In genomic region chr5:96248152-96248551, GRCh38 we compare ENCODE assay signal across 18 cellular contexts.
A peak's percentile ranks its signal among the peaks of the same experiment; 100 is the strongest.
DNase-seq lines count a peak whose midpoint lies in the region; ATAC-seq, FAIRE-seq and TF ChIP-seq lines count a peak whose summit lies in the region.
"Had no signal": no experiment of that assay in that cellular context is flagged by ENCODE, and none has a peak within 500 bp of the region (broad histone marks: within the 10 kb centered on the region; RNA-seq: fewer than 3 reads in every experiment).

No MANE protein-coding gene starts in this region.

- H3K9ac ChIP-seq in liver (ENCODE audit: low read depth in 1 of 2, low read length in 2 of 2) (no peak overlapping the region), HepG2 (ENCODE audit: insufficient read depth, low read depth, low read length) (no peak overlapping the region)

- POLR2A ChIA-PET in HepG2 (lab: Yijun Ruan, JAX), result no interaction called here

- no peak for DNase-seq in HepG2 (ENCODE audit: low spot score)
- no peak for DNase-seq in heart right ventricle
- no peak for DNase-seq in osteoblast (ENCODE audit: insufficient read length, low spot score, missing footprints)
- DNase-seq in NCI-H2171 treated with DMSO at 0.1 percent for 48 hours (lab: John Stamatoyannopoulos, UW), result no peak
- DNase-seq in stimulated activated CD4-positive, alpha-beta T cell treated with anti-CD3 and anti-CD28 coated beads, Interleukin-12 subunit alpha, Interleukin-12 subunit beta, amount 100 ng/mL, for 4 hours, result no peak
- no peak for DNase-seq in HT-29 (ENCODE audit: low spot score)
- DNase-seq: activated effector memory CD4-positive, alpha-beta T cell treated with Interleukin-2 at 50 U/mL for 16 hours; amygdala; C1 segment of cervical spinal cord; midbrain; NCI-H2081 treated with DMSO at 0.1 percent for 48 hours; NCI-H524 treated with DMSO at 0.1 percent for 48 hours; stimulated activated CD4-positive, alpha-beta T cell treated with anti-CD3 and anti-CD28 coated beads, Interleukin-4, amount 100 ng/mL, for 1 hour had no signal

- no peaks in the 10 kb centered on the region for H3K9me3 ChIP-seq in liver (ENCODE audit: control insufficient read depth in 4 of 4, low read length in 3 of 4)
- H3K9me3 ChIP-seq in HepG2 (ENCODE audit: low read length), result no peaks in the 10 kb centered on the region
- no peaks in the 10 kb centered on the region for H3K9me3 ChIP-seq in heart right ventricle
- no peaks in the 10 kb centered on the region for H3K9me3 ChIP-seq in osteoblast (ENCODE audit: low read depth, low read length)
- H3K9me3 ChIP-seq: neutrophil, SJSA1 had no signal

- in situ Hi-C loops in HepG2 (cut with HindIII; ENCODE audit: extremely low pct_ligation_motif_present, low pct_unique_long_range_greater_than_20kb), result no loop called here

- H3K79me2 ChIP-seq in HepG2 (ENCODE audit: insufficient read depth, low read length) (no peaks in the 10 kb centered on the region), osteoblast (ENCODE audit: insufficient read depth, low read length) (no peaks in the 10 kb centered on the region)

- TF ChIP-seq POLR2A in HepG2 (IDR thresholded peaks at IDR 0.05; ENCODE audit: insufficient read depth in 1 of 2, low read depth in 2 of 2, low read length in 2 of 2), result no peak

- BruUV-seq in HepG2 (replicated peaks; lab: Mats Ljungman, UMichigan), result no TSS peak

- TF ChIP-seq RAD21 in liver (IDR thresholded peaks at IDR 0.05) (no peak), HepG2 (CRISPR knock-in tag; IDR thresholded peaks at IDR 0.05) (no peak)

- intact Hi-C loops in HepG2 (cut with micrococcal nuclease; ENCODE audit: unreplicated experiment) (loop anchor here (5.0 kb wide), 1 partner anchor 61 kb away; no protein-coding TSS in a partner anchor), heart right ventricle (cut with DNase I) (loop anchor here in 5 of 10 donors (5.0 to 10.0 kb wide), 7 partner anchors 39 to 391 kb away; partner anchors contain the start of gene ELL2 (in 2 of the 5))

- H3K36me3 ChIP-seq in liver (ENCODE audit: control insufficient read depth in 4 of 4, insufficient read depth in 3 of 4, low read depth in 1 of 4, low read length in 3 of 4) (no peaks in the 10 kb centered on the region), HepG2 (replicated peaks in 1 of 2; ENCODE audit: control insufficient read depth in 1 of 2, insufficient read depth in 2 of 2, low read length in 2 of 2) (no peaks in the 10 kb centered on the region), heart right ventricle (no peaks in the 10 kb centered on the region), osteoblast (ENCODE audit: insufficient read depth, low read length) (no peaks in the 10 kb centered on the region)
- H3K36me3 ChIP-seq: neutrophil, SJSA1 had no signal

- H4K20me1 ChIP-seq in HepG2 (ENCODE audit: insufficient read depth, low read length), result no peaks in the 10 kb centered on the region
- H4K20me1 ChIP-seq in osteoblast (ENCODE audit: insufficient read depth, low read length), result no peaks in the 10 kb centered on the region

- H3K4me2 ChIP-seq in HepG2 (ENCODE audit: low read depth, low read length) (no peak overlapping the region), osteoblast (ENCODE audit: insufficient read depth, low read length) (no peak overlapping the region)
- H3K4me2 ChIP-seq: A549 had no signal

- CTCF ChIA-PET in HepG2 (lab: Yijun Ruan, JAX; ENCODE audit: low intra/inter-chr PET ratio, low total read pairs), result no interaction called here

- no peak overlapping the region for H2AFZ ChIP-seq in HepG2 (ENCODE audit: low read length)
- no peak overlapping the region for H2AFZ ChIP-seq in osteoblast (ENCODE audit: low read length)

- H3K4me1 ChIP-seq in liver (ENCODE audit: control insufficient read depth in 4 of 4, insufficient read depth in 4 of 4, low read length in 3 of 4), result peaks cover 4 to 39% (median 27%) of the 10 kb centered on the region in 4 donors
- peaks cover 68% of the 10 kb centered on the region for H3K4me1 ChIP-seq in HepG2 (ENCODE audit: insufficient read depth, low read length)
- H3K4me1 ChIP-seq in heart right ventricle, result peaks cover 0 to 50% (median 26%) of the 10 kb centered on the region in 9 donors
- peaks cover 47% of the 10 kb centered on the region for H3K4me1 ChIP-seq in osteoblast (ENCODE audit: insufficient read depth, low read length)

- ATAC-seq in HepG2 (no peak), heart right ventricle (peak in 7 of 8 donors; percentile 21 to 73 (median 45)), GM18868 (IDR thresholded peaks at IDR 0.05; ENCODE audit: unreplicated experiment) (no peak)
- ATAC-seq: A549 had no signal

- no peak for TF ChIP-seq EP300 in HepG2 (IDR thresholded peaks at IDR 0.05; ENCODE audit: low read depth in 2 of 2, low read length in 2 of 2)
- no peak for TF ChIP-seq EP300 in HepG2 (CRISPR knock-in tag; IDR thresholded peaks at IDR 0.05; ENCODE audit: borderline replicate concordance)

- peak overlapping the region; percentile 56 to 84 for H3K27ac ChIP-seq in liver (ENCODE audit: low read depth in 1 of 2, low read length in 2 of 2)
- H3K27ac ChIP-seq in HepG2 (ENCODE audit: extremely low read length, insufficient read depth, low read length), result no peak overlapping the region
- peak overlapping the region in 9 of 10 donors; percentile 54 to 86 (median 76) for H3K27ac ChIP-seq in heart right ventricle
- H3K27ac ChIP-seq in osteoblast (ENCODE audit: low read depth, low read length), result peak overlapping the region; percentile 81
- H3K27ac ChIP-seq: neutrophil, SJSA1 had no signal

- no peak for TF ChIP-seq CTCF in liver (IDR thresholded peaks at IDR 0.05; ENCODE audit: low read depth, low read length, missing input control)
- TF ChIP-seq CTCF in HepG2 (CRISPR knock-in tag; IDR thresholded peaks at IDR 0.05), result no peak
- no peak for TF ChIP-seq CTCF in heart right ventricle (IDR thresholded peaks at IDR 0.05)
- no peak for TF ChIP-seq CTCF in osteoblast (IDR thresholded peaks at IDR 0.05; ENCODE audit: extremely low read depth, low read depth, low read length)

- FAIRE-seq in HepG2 (lab: Jason Lieb, UNC), result no peak
- FAIRE-seq: A549 had no signal

- H3K4me3 ChIP-seq in liver (ENCODE audit: low read depth in 1 of 3, low read length in 3 of 3) (no peak overlapping the region), HepG2 (replicated peaks in 1 of 3; ENCODE audit: insufficient read depth in 1 of 3, low read depth in 2 of 3, low read length in 3 of 3) (no peak overlapping the region), heart right ventricle (no peak overlapping the region), osteoblast (ENCODE audit: insufficient read depth, low read length) (no peak overlapping the region)
- H3K4me3 ChIP-seq: A549, SJSA1 had no signal

- H3K27me3 ChIP-seq in liver (ENCODE audit: control insufficient read depth in 4 of 4, insufficient read depth in 4 of 4, low read length in 3 of 4), result no peaks in the 10 kb centered on the region
- H3K27me3 ChIP-seq in HepG2 (ENCODE audit: control insufficient read depth in 1 of 2, insufficient read depth in 2 of 2, low read length in 2 of 2), result no peaks in the 10 kb centered on the region
- H3K27me3 ChIP-seq in heart right ventricle, result no peaks in the 10 kb centered on the region
- H3K27me3 ChIP-seq in osteoblast (ENCODE audit: insufficient read depth, low read length), result no peaks in the 10 kb centered on the region
- H3K27me3 ChIP-seq: neutrophil, SJSA1 had no signal

- WGBS in liver, result 72% methylated on average over 3 of the region's 3 CpGs
- 97% methylated on average over 3 of the region's 3 CpGs for WGBS in HepG2 (ENCODE audit: low lambda C conversion rate)
- WGBS in heart right ventricle, 2 donors, result 35 to 56% methylated on average over 3 of the region's 3 CpGs

TF ChIP-seq in liver, 16 proteins besides CTCF, POLR2A, EP300 and RAD21 (continues in another document):
- TF ChIP-seq EGR1 (IDR thresholded peaks at IDR 0.05; ENCODE audit: low read depth in 2 of 2), result no peak

TF ChIP-seq in HepG2, 621 proteins besides CTCF, POLR2A, EP300 and RAD21:
- TF ChIP-seq, protein P1, sequence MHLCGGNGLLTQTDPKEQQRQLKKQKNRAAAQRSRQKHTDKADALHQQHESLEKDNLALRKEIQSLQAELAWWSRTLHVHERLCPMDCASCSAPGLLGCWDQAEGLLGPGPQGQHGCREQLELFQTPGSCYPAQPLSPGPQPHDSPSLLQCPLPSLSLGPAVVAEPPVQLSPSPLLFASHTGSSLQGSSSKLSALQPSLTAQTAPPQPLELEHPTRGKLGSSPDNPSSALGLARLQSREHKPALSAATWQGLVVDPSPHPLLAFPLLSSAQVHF (CRISPR knock-in tag; IDR thresholded peaks at IDR 0.05), result no peak
- TF ChIP-seq ZFX (CRISPR knock-in tag; IDR thresholded peaks at IDR 0.05; ENCODE audit: low read depth) (no peak), JDP2 (CRISPR knock-in tag; IDR thresholded peaks at IDR 0.05; ENCODE audit: borderline replicate concordance) (no peak), DNMT1 (CRISPR knock-in tag; IDR thresholded peaks at IDR 0.05) (no peak), STAG1 (CRISPR knock-in tag; IDR thresholded peaks at IDR 0.05) (no peak)
TF ChIP-seq in HepG2: peak in this region for 0.

Comparison
In these comparisons a context has a peak if more than half of its experiments do, and no peak if none do; other contexts are left out.
1. ATAC-seq: peak in heart right ventricle (7 of 8); none in HepG2 (single experiment) and GM18868 (single experiment).